ENCODE assay signal across 28 cellular contexts in the genomic region with DNA sequence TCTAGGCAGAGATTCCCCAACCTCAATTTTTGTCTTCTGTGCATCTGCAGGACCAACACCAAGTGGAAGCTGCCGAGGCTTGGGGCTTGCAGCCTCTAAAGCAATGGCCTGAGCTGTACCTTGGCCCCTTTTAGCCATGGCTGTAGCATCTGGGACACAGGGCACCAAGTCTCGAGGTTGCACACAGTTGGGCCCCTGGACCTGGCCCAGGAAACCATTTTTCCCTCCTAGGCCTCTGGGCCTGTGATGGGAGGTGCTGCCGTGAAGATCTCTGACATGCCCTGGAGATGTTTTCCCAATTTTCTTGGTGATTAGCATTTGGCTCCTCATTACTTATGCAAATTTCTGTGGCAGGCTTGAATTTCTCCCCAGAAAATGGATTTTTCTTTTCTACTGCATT.
"Had no signal": no experiment of that assay in that cellular context is flagged by ENCODE, and none has a peak within 500 bp of the region (broad histone marks: within the 10 kb centered on the region; RNA-seq: fewer than 3 reads in every experiment).

No MANE protein-coding gene starts in this region.

- H2AFZ ChIP-seq: neural progenitor cell, parathyroid adenoma had no signal

- H3K27me3 ChIP-seq: neural progenitor cell, ovary, right lobe of liver, suprapubic skin, testis, transverse colon, upper lobe of right lung, uterus had no signal

- ATAC-seq: natural killer cell; psoas muscle; right cardiac atrium; right lobe of liver; stimulated activated memory B cell treated with anti-CD40 and anti-IgM and Interleukin-4, amounts not matched to agents 10 μg/mL and 1 μg/mL and 100 μg/mL, for 72 hours; stimulated activated naive CD8-positive, alpha-beta T cell treated with anti-CD3 and anti-CD28 coated beads, Interleukin-15, amount 100 ng/mL, for 72 hours; stimulated activated naive CD8-positive, alpha-beta T cell treated with anti-CD3 and anti-CD28 coated beads, Interleukin-15, Interleukin-2, amounts not matched to agents 100 U/mL and 50 U/mL, for 24 hours; upper lobe of right lung had no signal

- H3K4me1 ChIP-seq: neural progenitor cell, parathyroid adenoma, psoas muscle, right lobe of liver, suprapubic skin, testis, transverse colon, upper lobe of right lung, uterus had no signal

- H3K36me3 ChIP-seq: neural progenitor cell, ovary, right lobe of liver, spleen, suprapubic skin, tibial artery, transverse colon, upper lobe of right lung, uterus had no signal

- DNase-seq: natural killer cell; occipital lobe; ovary; posterior cingulate gyrus; psoas muscle; right cardiac atrium; right lobe of liver; spleen; stimulated activated CD4-positive, alpha-beta T cell treated with anti-CD3 and anti-CD28 coated beads, Interleukin-12 subunit alpha, Interleukin-12 subunit beta, amount 100 ng/mL, for 4 hours; stimulated activated CD4-positive, alpha-beta T cell treated with anti-CD3 and anti-CD28 coated beads, Interleukin-1b, Interleukin-23, amount 100 ng/mL, for 48 hours; stimulated activated CD4-positive, alpha-beta T cell treated with anti-CD3 and anti-CD28 coated beads, Interleukin-4, amount 100 ng/mL, for 1 hour; stimulated activated CD4-positive, alpha-beta T cell treated with anti-CD3 and anti-CD28 coated beads, Interleukin-4, amount 100 ng/mL, for 4 hours; stimulated activated CD8-positive, alpha-beta memory T cell treated with anti-CD3 and anti-CD28 coated beads, Interleukin-4, amount 100 ng/mL, for 48 hours; stimulated activated naive CD4-positive, alpha-beta T cell; stimulated activated naive CD8-positive, alpha-beta T cell treated with anti-CD3 and anti-CD28 coated beads, Interleukin-15, amount 100 ng/mL, for 72 hours; stimulated activated naive CD8-positive, alpha-beta T cell treated with anti-CD3 and anti-CD28 coated beads, Interleukin-15, Interleukin-2, amounts not matched to agents 100 U/mL and 50 U/mL, for 24 hours; substantia nigra; testis; tibial artery; transverse colon; upper lobe of right lung; uterus had no signal

- H3K9ac ChIP-seq: neural progenitor cell, parathyroid adenoma had no signal

- H3K4me2 ChIP-seq: neural progenitor cell, smooth muscle cell had no signal

- H3K4me3 ChIP-seq: neural progenitor cell, ovary, psoas muscle, right lobe of liver, skin epidermis, smooth muscle cell, spleen, suprapubic skin, testis, tibial artery, transverse colon, upper lobe of right lung, uterus had no signal

- H3K9me3 ChIP-seq: ovary, psoas muscle, right lobe of liver, suprapubic skin, testis, transverse colon, upper lobe of right lung, uterus had no signal

- H3K27ac ChIP-seq: neural progenitor cell, ovary, parathyroid adenoma, psoas muscle, right lobe of liver, skin epidermis, spleen, suprapubic skin, testis, tibial artery, transverse colon, upper lobe of right lung, uterus had no signal
